In the genomic region with DNA sequence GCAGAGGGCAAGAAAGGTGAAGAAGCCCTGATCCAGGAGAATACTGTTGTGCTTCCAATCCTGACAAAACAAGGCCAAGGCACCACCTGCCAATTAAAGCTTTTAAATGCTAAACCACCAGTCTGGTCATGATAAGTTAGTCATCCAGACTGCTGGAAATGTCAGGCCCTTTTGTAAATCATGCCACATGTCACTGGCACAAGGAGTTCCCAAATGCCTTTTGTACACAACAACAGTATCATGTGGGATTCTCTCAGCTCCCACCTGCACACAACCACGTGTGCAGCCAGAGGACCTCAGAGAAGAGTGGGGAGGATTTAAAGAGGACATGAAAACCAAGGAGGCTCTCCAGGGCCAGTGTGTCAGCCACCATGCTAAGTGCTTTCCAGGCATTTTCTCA, we compare ENCODE assay signal across 14 cellular contexts.
A peak's percentile ranks its signal among the peaks of the same experiment; 100 is the strongest.
DNase-seq lines count a peak whose midpoint lies in the region; ATAC-seq and TF ChIP-seq lines count a peak whose summit lies in the region.
"Had no signal": no experiment of that assay in that cellular context is flagged by ENCODE, and none has a peak within 500 bp of the region (broad histone marks: within the 10 kb centered on the region; RNA-seq: fewer than 3 reads in every experiment).

No MANE protein-coding gene starts in this region.

- H3K4me3 ChIP-seq in foreskin fibroblast (ENCODE audit: low read depth in 1 of 2, low read length in 2 of 2) (no peak overlapping the region), gastroesophageal sphincter (no peak overlapping the region), mucosa of descending colon (no peak overlapping the region), tibial nerve (no peak overlapping the region), hepatocyte (no peak overlapping the region)
- H3K4me3 ChIP-seq: BLaER1, right lobe of liver, tibial artery had no signal

- no peak for DNase-seq in Right ventricle myocardium inferior (ENCODE audit: missing footprints)
- no peak for DNase-seq in cardiac septum (ENCODE audit: low spot score)
- peak; percentile 18 to 64 for DNase-seq in SHP77 (lab: John Stamatoyannopoulos, UW)
- peak; percentile 53 to 69 for DNase-seq in foreskin fibroblast
- DNase-seq in mucosa of descending colon = no peak
- no peak for DNase-seq in tibial nerve (ENCODE audit: low spot score in 2 of 2)
- no peak for DNase-seq in hepatocyte (ENCODE audit: low spot score)
- DNase-seq: activated B cell treated with CpG ODN at 0.5 μM for 24 hours; activated effector memory CD4-positive, alpha-beta T cell treated with anti-CD3 and anti-CD28 coated beads, Interleukin-2, amount 50 U/mL, for 16 hours; right lobe of liver; SIG-M5; tibial artery had no signal

- ATAC-seq in Right ventricle myocardium inferior (peak; percentile 36), gastroesophageal sphincter (no peak), mucosa of descending colon (no peak)

- TF ChIP-seq EP300 in gastroesophageal sphincter (IDR thresholded peaks at IDR 0.05) (no peak), tibial nerve (IDR thresholded peaks at IDR 0.05) (no peak)

- no peaks in the 10 kb centered on the region for H4K20me1 ChIP-seq in hepatocyte (ENCODE audit: insufficient read depth, poor library complexity, severe bottlenecking)
- H4K20me1 ChIP-seq: BLaER1 had no signal

- no peaks in the 10 kb centered on the region for H3K79me2 ChIP-seq in hepatocyte

- no peak for TF ChIP-seq CTCF in foreskin fibroblast (IDR thresholded peaks at IDR 0.05; ENCODE audit: low read depth, low read length)
- no peak for TF ChIP-seq CTCF in gastroesophageal sphincter (IDR thresholded peaks at IDR 0.05)
- no peak for TF ChIP-seq CTCF in mucosa of descending colon (IDR thresholded peaks at IDR 0.05)
- TF ChIP-seq CTCF in tibial nerve (IDR thresholded peaks at IDR 0.05) = no peak
- TF ChIP-seq CTCF in hepatocyte (IDR thresholded peaks at IDR 0.05; ENCODE audit: poor library complexity) = no peak

- H3K27ac ChIP-seq in gastroesophageal sphincter = peak overlapping the region in 1 of 4 donors; percentile 5
- no peak overlapping the region for H3K27ac ChIP-seq in tibial nerve
- no peak overlapping the region for H3K27ac ChIP-seq in hepatocyte
- H3K27ac ChIP-seq: BLaER1, right lobe of liver, tibial artery had no signal

- no peaks in the 10 kb centered on the region for H3K9me3 ChIP-seq in gastroesophageal sphincter
- H3K9me3 ChIP-seq in mucosa of descending colon = no peaks in the 10 kb centered on the region
- no peaks in the 10 kb centered on the region for H3K9me3 ChIP-seq in tibial nerve
- no peaks in the 10 kb centered on the region for H3K9me3 ChIP-seq in hepatocyte (ENCODE audit: low read depth)
- H3K9me3 ChIP-seq: BLaER1, right lobe of liver, tibial artery had no signal

- WGBS in gastroesophageal sphincter (ENCODE audit: low coverage in 1 of 2), 2 donors = 25% methylated on average over 1 of the region's 1 CpG; no CpG with 5 or more reads in 1 of the 2 donors
- 29 to 50% methylated on average over 1 of the region's 1 CpG for WGBS in tibial nerve, 2 donors
- WGBS in hepatocyte (ENCODE audit: low lambda C conversion rate, missing lambda C conversion rate) = 64% methylated on average over 1 of the region's 1 CpG

- H3K36me3 ChIP-seq in gastroesophageal sphincter (peaks cover 0 to 27% of the 10 kb centered on the region in 2 donors), mucosa of descending colon (ENCODE audit: low read depth) (no peaks in the 10 kb centered on the region), tibial nerve (peaks cover 0 to 42% (median 0%) of the 10 kb centered on the region in 3 donors), hepatocyte (replicated peaks; ENCODE audit: insufficient read depth, low read depth) (no peaks in the 10 kb centered on the region)
- H3K36me3 ChIP-seq: right lobe of liver had no signal

- no peak for TF ChIP-seq POLR2A in gastroesophageal sphincter (IDR thresholded peaks at IDR 0.05)
- no peak for TF ChIP-seq POLR2A in tibial nerve (IDR thresholded peaks at IDR 0.05)

- intact Hi-C loops in Right ventricle myocardium inferior (cut with DNase I) = no loop called here
- intact Hi-C loops in cardiac septum (cut with DNase I) = no loop called here
- intact Hi-C loops in mucosa of descending colon (cut with DNase I, micrococcal nuclease) = no loop called here

- H3K27me3 ChIP-seq in gastroesophageal sphincter = no peaks in the 10 kb centered on the region
- H3K27me3 ChIP-seq in tibial nerve = no peaks in the 10 kb centered on the region
- H3K27me3 ChIP-seq in hepatocyte = no peaks in the 10 kb centered on the region
- H3K27me3 ChIP-seq: BLaER1, right lobe of liver, tibial artery had no signal

- H2AFZ ChIP-seq in hepatocyte = no peak overlapping the region

- peaks cover 0 to 40% (median 0%) of the 10 kb centered on the region in 3 donors for H3K4me1 ChIP-seq in gastroesophageal sphincter
- no peaks in the 10 kb centered on the region for H3K4me1 ChIP-seq in mucosa of descending colon (ENCODE audit: low read depth)
- H3K4me1 ChIP-seq in tibial nerve = peaks cover 0 to 11% (median 0%) of the 10 kb centered on the region in 4 donors
- H3K4me1 ChIP-seq in hepatocyte (ENCODE audit: insufficient read depth) = no peaks in the 10 kb centered on the region
- H3K4me1 ChIP-seq: BLaER1 had no signal

- no peaks in the 10 kb centered on the region for H3K9me2 ChIP-seq in hepatocyte (replicated peaks; ENCODE audit: insufficient read depth)

- no peak overlapping the region for H3K4me2 ChIP-seq in hepatocyte
- H3K4me2 ChIP-seq: BLaER1 had no signal

Comparison
In these comparisons a context has a peak if more than half of its experiments do, and no peak if none do; other contexts are left out.
1. DNase-seq: peak in SHP77 (2 of 2) and foreskin fibroblast (2 of 2); none in Right ventricle myocardium inferior (single experiment), cardiac septum (single experiment), mucosa of descending colon (0 of 3), tibial nerve (0 of 2) and hepatocyte (single experiment).